In genomic region chr11:93718057-93718563, GRCh38 we compare ENCODE assay signal across 8 cellular contexts. TPM values are rescaled to one million over a fixed set of nuclear protein-coding genes. Genes with fewer than 3 reads are reported as not detected.
DNase-seq lines count a peak whose midpoint lies in the region; ATAC-seq and TF ChIP-seq lines count a peak whose summit lies in the region.

No MANE protein-coding gene starts in this region.

- H3K36me3 ChIP-seq in right lobe of liver: peaks cover 0 to 6% (median 1%) of the 10 kb centered on the region in 4 donors

- H3K27ac ChIP-seq in right lobe of liver: no peak overlapping the region

- no peak for TF ChIP-seq POLR2A in right lobe of liver (IDR thresholded peaks at IDR 0.05)

- peak; percentile 77 for DNase-seq in NAMALWA (ENCODE audit: low spot score)
- no peak for DNase-seq in right lobe of liver
- DNase-seq in ureter (ENCODE audit: low spot score): no peak
- DNase-seq in NCI-H446 treated with DMSO at 0.1 percent for 48 hours (lab: John Stamatoyannopoulos, UW): no peak
- no peak for DNase-seq in GM19240 (ENCODE audit: insufficient read length, low spot score)
- DNase-seq in kidney glomerular epithelial cell (lab: John Stamatoyannopoulos, UW): no peak

- H3K9me3 ChIP-seq in right lobe of liver: no peaks in the 10 kb centered on the region

- H3K4me1 ChIP-seq in right lobe of liver: no peaks in the 10 kb centered on the region

- ATAC-seq in GM18519 (IDR thresholded peaks at IDR 0.05; ENCODE audit: low FRiP score, unreplicated experiment) (peak; percentile 92), HG02623 (IDR thresholded peaks at IDR 0.05; ENCODE audit: unreplicated experiment) (peak; percentile 83), right lobe of liver (peak in 3 of 4 donors; percentile 22 to 38 (median 28))

- WGBS in right lobe of liver (ENCODE audit: insufficient coverage, low coverage, low lambda C conversion rate, missing lambda C conversion rate): 57% methylated on average over 4 of the region's 4 CpGs

- no peak for TF ChIP-seq CTCF in right lobe of liver (IDR thresholded peaks at IDR 0.05)

- intact Hi-C loops in right lobe of liver (cut with DNase I): no loop called here

- H3K27me3 ChIP-seq in right lobe of liver: no peaks in the 10 kb centered on the region

- H3K4me3 ChIP-seq in right lobe of liver: no peak overlapping the region

RNA-seq across cellular contexts. Expression of gene TAF1D, which starts 23.2 kb away (rescaled TPM):
- total RNA-seq in right lobe of liver (10 to 100 TPM; 28.0 to 69.2 (median 49.3) TPM), ureter (159 TPM)

RNA-seq across cellular contexts. Expression of gene C11orf54, which starts 23.4 kb away (rescaled TPM):
- total RNA-seq in right lobe of liver (100 to 1,000 TPM in 4 of 6 experiments, 10 to 100 TPM in 2; 79.9 to 204 (median 124) TPM), ureter (25.6 TPM)

RNA-seq across cellular contexts. Expression of gene CEP295, which starts 56.6 kb away (rescaled TPM):
- total RNA-seq in right lobe of liver (10 to 100 TPM in 1 of 6 experiments, 1 to 10 TPM in 5; 3.2 to 10.6 (median 3.9) TPM), ureter (13.5 TPM)

Comparison
In these comparisons a context has a peak if more than half of its experiments do, and no peak if none do; other contexts are left out.
1. ATAC-seq: peak in every context shown above with its lines; median percentile 92 in GM18519; 83 in HG02623; 28 in right lobe of liver.